In genomic region chr13:51093574-51093973, GRCh38 we compare ENCODE assay signal across 29 cellular contexts. TPM values are rescaled to one million over a fixed set of nuclear protein-coding genes. Genes with fewer than 3 reads are reported as not detected.
"Had no signal": no experiment of that assay in that cellular context is flagged by ENCODE, and none has a peak within 500 bp of the region (broad histone marks: within the 10 kb centered on the region; RNA-seq: fewer than 3 reads in every experiment).

No MANE protein-coding gene starts in this region.

- H3K4me2 ChIP-seq: KMS-11, SK-N-SH had no signal

- H3K4me3 ChIP-seq: MG63, Peyer's patch, SJCRH30 had no signal

- H3K27me3 Mint-ChIP-seq: activated naive CD4-positive, alpha-beta T cell treated with anti-CD3 and anti-CD28 coated beads, Interleukin-2, amount 50 U/mL, for 24 hours had no signal

- H3K36me3 ChIP-seq: MG63, Peyer's patch, SJCRH30, WERI-Rb-1 had no signal

- H3K9me3 Mint-ChIP-seq: activated naive CD4-positive, alpha-beta T cell treated with anti-CD3 and anti-CD28 coated beads, Interleukin-2, amount 50 U/mL, for 24 hours; activated T-cell treated with anti-CD3 and anti-CD28 coated beads, Interleukin-2, amount 50 U/mL, for 24 hours; activated T-helper 1 cell treated with anti-CD3 and anti-CD28 coated beads, Interleukin-12 subunit alpha, Interleukin-12 subunit beta, Interleukin-2, Interleukin-4 antibody, amounts not matched to agents 30 ng/mL and 10 ng/mL and 1 ng/mL, durations not matched to agents 14 hours and 24 hours and 36 hours; central memory CD8-positive, alpha-beta T cell had no signal

- H3K4me3 Mint-ChIP-seq: activated CD4-positive, alpha-beta T cell treated with anti-CD3 and anti-CD28 coated beads for 36 hours; activated CD8-positive, alpha-beta T cell treated with anti-CD3 and anti-CD28 coated beads, Interleukin-2, amount 10 ng/mL, durations not matched to agents 7 days and 5 days; activated naive CD4-positive, alpha-beta T cell treated with anti-CD3 and anti-CD28 coated beads, Interleukin-2, amount 50 U/mL, for 24 hours; activated T-cell treated with anti-CD3 and anti-CD28 coated beads, Interleukin-2, amount 50 U/mL, for 24 hours; activated T-helper 1 cell treated with anti-CD3 and anti-CD28 coated beads, Interleukin-12 subunit alpha, Interleukin-12 subunit beta, Interleukin-2, Interleukin-4 antibody, amounts not matched to agents 30 ng/mL and 10 ng/mL and 1 ng/mL, durations not matched to agents 14 hours and 24 hours and 36 hours; central memory CD8-positive, alpha-beta T cell had no signal

- H3K4me1 Mint-ChIP-seq: activated CD4-positive, alpha-beta T cell treated with anti-CD3 and anti-CD28 coated beads for 36 hours; activated naive CD4-positive, alpha-beta T cell treated with anti-CD3 and anti-CD28 coated beads, Interleukin-2, amount 50 U/mL, for 24 hours; central memory CD8-positive, alpha-beta T cell had no signal

- H3K27ac ChIP-seq: KMS-11, Peyer's patch, RWPE1, SJCRH30, WERI-Rb-1 had no signal

- ATAC-seq: activated CD4-positive, alpha-beta T cell treated with anti-CD3 and anti-CD28 coated beads for 36 hours; activated CD8-positive, alpha-beta T cell treated with anti-CD3 and anti-CD28 coated beads, Interleukin-2, amount 10 ng/mL, durations not matched to agents 7 days and 5 days had no signal

- H3K36me3 Mint-ChIP-seq: activated naive CD4-positive, alpha-beta T cell treated with anti-CD3 and anti-CD28 coated beads, Interleukin-2, amount 50 U/mL, for 24 hours had no signal

- H3K27ac Mint-ChIP-seq: activated CD4-positive, alpha-beta T cell treated with anti-CD3 and anti-CD28 coated beads for 36 hours; activated CD8-positive, alpha-beta T cell treated with anti-CD3 and anti-CD28 coated beads, Interleukin-2, amount 10 ng/mL, durations not matched to agents 7 days and 5 days; activated naive CD4-positive, alpha-beta T cell treated with anti-CD3 and anti-CD28 coated beads, Interleukin-2, amount 50 U/mL, for 24 hours; activated T-cell treated with anti-CD3 and anti-CD28 coated beads, Interleukin-2, amount 50 U/mL, for 24 hours; activated T-helper 1 cell treated with anti-CD3 and anti-CD28 coated beads, Interleukin-12 subunit alpha, Interleukin-12 subunit beta, Interleukin-2, Interleukin-4 antibody, amounts not matched to agents 30 ng/mL and 10 ng/mL and 1 ng/mL, durations not matched to agents 14 hours and 24 hours and 36 hours had no signal

- H3K9ac ChIP-seq: KMS-11, SK-N-SH had no signal

- H3K9me3 ChIP-seq: MG63, Peyer's patch, SJCRH30, SK-N-SH had no signal

- DNase-seq: activated CD4-positive, alpha-beta T cell treated with anti-CD3 and anti-CD28 coated beads for 36 hours; activated CD8-positive, alpha-beta T cell treated with anti-CD3 and anti-CD28 coated beads, Interleukin-2, amount 10 ng/mL, durations not matched to agents 7 days and 5 days; activated effector memory CD4-positive, alpha-beta T cell treated with Interleukin-2 at 50 U/mL for 16 hours; activated naive CD4-positive, alpha-beta T cell; activated T-cell treated with anti-CD3 and anti-CD28 coated beads, Interleukin-2, amount 50 U/mL, for 24 hours; aorta; MG63; MV-4-11; NCI-H1092 treated with DMSO at 0.1 percent for 48 hours; NCI-H1417 treated with DMSO at 0.1 percent for 48 hours; NCI-H1694; NCI-H2029; NCI-H345; NCI-H510A; NCI-H526 treated with DMSO at 0.1 percent for 48 hours; NK-92 treated with Interleukin-12 subunit alpha and Interleukin-12 subunit beta, amount 100 ng/mL, for 24 hours; OCI-M1; Peyer's patch; Right ventricle myocardium superior; SJCRH30; SK-N-SH; T-helper 1 cell; WERI-Rb-1 had no signal

- H3K27me3 ChIP-seq: Peyer's patch, SJCRH30 had no signal

- H3K4me1 ChIP-seq: Peyer's patch, SJCRH30 had no signal

RNA-seq across cellular contexts. Expression of gene C13orf42, which starts 17.5 kb away (rescaled TPM):
- total RNA-seq: activated CD4-positive, alpha-beta T cell treated with anti-CD3 and anti-CD28 coated beads for 36 hours; activated CD8-positive, alpha-beta T cell treated with anti-CD3 and anti-CD28 coated beads, Interleukin-2, amount 10 ng/mL, durations not matched to agents 7 days and 5 days; activated T-helper 1 cell treated with anti-CD3 and anti-CD28 coated beads, Interleukin-12 subunit alpha, Interleukin-12 subunit beta, Interleukin-2, Interleukin-4 antibody, amounts not matched to agents 30 ng/mL and 10 ng/mL and 1 ng/mL, durations not matched to agents 14 hours and 24 hours and 36 hours; aorta; Peyer's patch; Right ventricle myocardium superior; SJCRH30; T-helper 2 cell treated with Interferon-gamma antibody and Interleukin-4, amounts not matched to agents 100 ng/mL and 5 ng/mL, for 36 hours had no signal
